11 cellular contexts compared by ENCODE assay signal in genomic region chr9:109907810-109908458, GRCh38.
DNase-seq lines count a peak whose midpoint lies in the region; ATAC-seq and TF ChIP-seq lines count a peak whose summit lies in the region.
"Had no signal": no experiment of that assay in that cellular context is flagged by ENCODE, and none has a peak within 500 bp of the region (broad histone marks: within the 10 kb centered on the region; RNA-seq: fewer than 3 reads in every experiment).

No MANE protein-coding gene starts in this region.

- H3K36me3 ChIP-seq in MM.1S (replicated peaks; ENCODE audit: insufficient read depth, low read length) (no peaks in the 10 kb centered on the region), gastroesophageal sphincter (no peaks in the 10 kb centered on the region), breast epithelium (no peaks in the 10 kb centered on the region)

- H3F3A ChIP-seq in MM.1S (ENCODE audit: insufficient read depth, low read length), result peaks cover 10% of the 10 kb centered on the region; the same call in 1 of the 2 replicates

- no peaks in the 10 kb centered on the region for H3K36me3 Mint-ChIP-seq in stimulated activated memory B cell treated with anti-CD40 and anti-IgM and Interleukin-4, amounts not matched to agents 10 μg/mL and 1 μg/mL and 100 μg/mL, for 72 hours

- H3K9ac ChIP-seq in MM.1S (ENCODE audit: low read length), result no peak overlapping the region

- H3K27ac ChIP-seq in MM.1S (ENCODE audit: low read length) (peak overlapping the region; percentile 54; the same call in 1 of the 2 replicates), gastroesophageal sphincter (peak overlapping the region in 3 of 4 donors; percentile 51 to 63 (median 55)), breast epithelium (peak overlapping the region in 1 of 2 donors; percentile 75)

- no peaks in the 10 kb centered on the region for H3K9me3 Mint-ChIP-seq in stimulated activated memory B cell treated with anti-CD40 and anti-IgM and Interleukin-4, amounts not matched to agents 10 μg/mL and 1 μg/mL and 100 μg/mL, for 72 hours
- H3K9me3 Mint-ChIP-seq: central memory CD8-positive, alpha-beta T cell had no signal

- TF ChIP-seq POLR2A in gastroesophageal sphincter (IDR thresholded peaks at IDR 0.05), result no peak
- TF ChIP-seq POLR2A in breast epithelium (IDR thresholded peaks at IDR 0.05), result no peak

- TF ChIP-seq CTCF in MM.1S (IDR thresholded peaks at IDR 0.05; ENCODE audit: low read length), result no peak
- TF ChIP-seq CTCF in gastroesophageal sphincter (IDR thresholded peaks at IDR 0.05), result no peak
- no peak for TF ChIP-seq CTCF in breast epithelium (IDR thresholded peaks at IDR 0.05)

- H3K79me2 ChIP-seq in MM.1S (ENCODE audit: low read length), result no peaks in the 10 kb centered on the region

- peak overlapping the region; percentile 41 for H2AFZ ChIP-seq in MM.1S (ENCODE audit: low read length)

- TF ChIP-seq EP300 in gastroesophageal sphincter (IDR thresholded peaks at IDR 0.05), result no peak

- 74 to 81% methylated on average over 4 of the region's 4 CpGs for WGBS in gastroesophageal sphincter (ENCODE audit: low coverage in 1 of 2), 2 donors

- peaks cover 49% of the 10 kb centered on the region for H3K4me1 ChIP-seq in MM.1S (ENCODE audit: low read length)
- peaks cover 0 to 27% (median 9%) of the 10 kb centered on the region in 3 donors for H3K4me1 ChIP-seq in gastroesophageal sphincter
- no peaks in the 10 kb centered on the region for H3K4me1 ChIP-seq in breast epithelium

- peaks cover 15% of the 10 kb centered on the region for H3K4me1 Mint-ChIP-seq in stimulated activated memory B cell treated with anti-CD40 and anti-IgM and Interleukin-4, amounts not matched to agents 10 μg/mL and 1 μg/mL and 100 μg/mL, for 72 hours
- H3K4me1 Mint-ChIP-seq: central memory CD8-positive, alpha-beta T cell had no signal

- H3K4me3 Mint-ChIP-seq in stimulated activated memory B cell treated with anti-CD40 and anti-IgM and Interleukin-4, amounts not matched to agents 10 μg/mL and 1 μg/mL and 100 μg/mL, for 72 hours, result peak overlapping the region; percentile 5
- H3K4me3 Mint-ChIP-seq: central memory CD8-positive, alpha-beta T cell had no signal

- DNase-seq in MM.1S, result no peak
- no peak for DNase-seq in breast epithelium (ENCODE audit: low spot score in 2 of 2)
- DNase-seq in DMS53 treated with DMSO at 0.1 percent for 48 hours (lab: John Stamatoyannopoulos, UW; ENCODE audit: unreplicated experiment), result no peak
- no peak for DNase-seq in amniotic stem cell (lab: John Stamatoyannopoulos, UW)
- DNase-seq: activated CD4-positive, alpha-beta T cell treated with anti-CD3 and anti-CD28 coated beads for 4 hours; activated gamma-delta T cell had no signal

- ATAC-seq in GM21447 (IDR thresholded peaks at IDR 0.05; ENCODE audit: unreplicated experiment) (peak; percentile 5), gastroesophageal sphincter (no peak), HG03571 (IDR thresholded peaks at IDR 0.05; ENCODE audit: unreplicated experiment) (no peak)
- no peak for ATAC-seq in stimulated activated memory B cell treated with anti-CD40 and anti-IgM and Interleukin-4, amounts not matched to agents 10 μg/mL and 1 μg/mL and 100 μg/mL, for 72 hours

- H3K4me2 ChIP-seq in MM.1S (ENCODE audit: low read depth, low read length), result peak overlapping the region; percentile 39; the same call in 1 of the 2 replicates

- intact Hi-C loops in breast epithelium (cut with DNase I; ENCODE audit: low total_unique reads), result no loop called here

- H3K27me3 Mint-ChIP-seq in stimulated activated memory B cell treated with anti-CD40 and anti-IgM and Interleukin-4, amounts not matched to agents 10 μg/mL and 1 μg/mL and 100 μg/mL, for 72 hours, result no peaks in the 10 kb centered on the region
- H3K27me3 Mint-ChIP-seq: central memory CD8-positive, alpha-beta T cell had no signal

- H4K20me1 ChIP-seq in MM.1S (ENCODE audit: insufficient read depth, low read length), result no peaks in the 10 kb centered on the region

- H3K27ac Mint-ChIP-seq in stimulated activated memory B cell treated with anti-CD40 and anti-IgM and Interleukin-4, amounts not matched to agents 10 μg/mL and 1 μg/mL and 100 μg/mL, for 72 hours, result no peak overlapping the region

- H3K27me3 ChIP-seq in MM.1S (replicated peaks; ENCODE audit: insufficient read depth, low read length) (no peaks in the 10 kb centered on the region), gastroesophageal sphincter (no peaks in the 10 kb centered on the region), breast epithelium (no peaks in the 10 kb centered on the region)

- no peaks in the 10 kb centered on the region for H3K9me3 ChIP-seq in MM.1S (replicated peaks; ENCODE audit: insufficient read depth, low read length)
- H3K9me3 ChIP-seq in gastroesophageal sphincter, result no peaks in the 10 kb centered on the region
- H3K9me3 ChIP-seq in breast epithelium, result no peaks in the 10 kb centered on the region

- H3K9me2 ChIP-seq in MM.1S (replicated peaks; ENCODE audit: insufficient read depth, low read length), result no peaks in the 10 kb centered on the region

- H3K4me3 ChIP-seq in MM.1S (ENCODE audit: low read length) (no peak overlapping the region), gastroesophageal sphincter (no peak overlapping the region), breast epithelium (no peak overlapping the region)
